ENCODE assay signal across 1 cellular context in the genomic region with DNA sequence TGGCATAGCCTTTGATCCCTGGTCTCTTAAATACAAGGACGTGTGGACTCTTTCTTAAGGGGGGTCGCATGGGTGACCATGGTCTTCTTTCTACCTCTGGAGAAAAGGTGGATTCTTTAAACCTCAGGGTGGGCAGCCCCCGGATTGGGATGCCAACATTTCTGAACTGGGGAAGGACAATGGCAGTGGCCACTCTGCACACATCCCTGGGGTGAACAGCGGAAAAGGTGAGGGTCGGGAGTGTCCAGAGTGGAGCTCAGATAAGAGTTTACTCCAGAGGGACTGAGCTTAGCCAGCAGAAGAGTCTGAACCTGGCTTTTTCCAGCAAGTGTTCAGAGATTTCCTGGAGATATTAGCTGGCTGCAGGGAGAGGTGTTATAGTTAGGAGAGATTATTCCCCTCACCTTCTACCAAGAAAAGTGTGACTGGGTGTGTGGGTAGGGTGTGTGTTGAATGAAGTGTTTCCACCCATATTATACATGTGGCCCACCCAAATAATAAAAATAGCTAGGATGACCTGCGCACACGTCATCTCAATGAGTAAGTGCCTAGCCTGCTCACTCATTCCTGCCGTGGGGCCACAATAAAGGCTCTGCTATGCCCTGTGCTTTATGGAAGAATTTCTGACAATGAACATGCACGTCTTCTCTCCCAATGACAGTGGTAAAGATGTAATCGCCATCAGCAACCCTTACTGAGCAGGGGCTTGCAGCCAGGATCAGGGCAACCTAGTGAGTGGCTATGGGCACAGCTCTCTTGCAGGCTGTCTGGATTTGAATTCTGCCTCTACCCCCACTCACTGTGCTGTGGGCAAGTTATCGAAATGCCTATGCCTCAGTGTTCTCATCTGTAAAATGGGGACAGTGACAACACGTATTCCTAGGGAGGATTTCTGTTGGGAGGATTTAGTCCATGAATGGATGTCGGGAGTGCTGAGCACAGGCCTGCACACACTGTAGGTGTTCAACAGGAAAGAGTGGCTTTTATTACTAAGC.
A peak's percentile ranks its signal among the peaks of the same experiment; 100 is the strongest.
TF ChIP-seq lines count a peak whose summit lies in the region.

No MANE protein-coding gene starts in this region.

TF ChIP-seq in HCT116, 20 proteins besides CTCF, POLR2A, EP300 and RAD21 (continued from another document):
- TF ChIP-seq FOSL1 (IDR thresholded peaks at IDR 0.05; ENCODE audit: low read depth) (peak; percentile 55), ZBTB33 (IDR thresholded peaks at IDR 0.05; ENCODE audit: extremely low read depth, insufficient replicate concordance, low read length) (no peak), POLR2AphosphoS5 (IDR thresholded peaks at IDR 0.05; ENCODE audit: low read depth, low read length) (no peak), CBX3 (IDR thresholded peaks at IDR 0.05; ENCODE audit: low read depth) (0 out of 2 replicates have a peak, but pooled peaks have one; percentile 10), ZFX (IDR thresholded peaks at IDR 0.05) (no peak), JUND (IDR thresholded peaks at IDR 0.05) (peak; percentile 38; the same call in 1 of the 2 replicates), SRF (IDR thresholded peaks at IDR 0.05; ENCODE audit: low read depth) (no peak), REST (IDR thresholded peaks at IDR 0.05; ENCODE audit: low read depth) (no peak)
